Comparison of ENCODE assay signal across 1 cellular context in the genomic region with DNA sequence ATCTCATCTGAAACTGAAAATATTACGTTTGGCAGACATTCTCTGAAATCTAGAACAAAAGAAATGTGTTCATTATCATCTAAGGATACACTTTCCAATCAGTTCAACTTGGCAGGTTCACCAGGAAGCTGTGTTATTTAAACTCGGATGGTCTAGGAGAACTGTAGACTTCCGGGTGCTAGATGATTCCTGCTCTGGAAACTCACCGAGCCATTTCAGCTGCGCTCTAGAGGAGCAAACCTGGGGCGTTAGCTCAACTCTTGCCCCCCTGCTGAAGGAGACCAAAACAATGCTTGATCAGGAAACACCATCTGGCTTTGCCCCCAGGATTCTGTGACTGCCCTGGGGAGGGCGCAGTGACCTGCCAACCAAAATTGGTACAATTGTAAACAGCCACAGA.
TF ChIP-seq lines count a peak whose summit lies in the region.

No MANE protein-coding gene starts in this region.

TF ChIP-seq in IMR-90, 13 proteins besides CTCF, POLR2A, EP300 and RAD21:
- TF ChIP-seq NFE2L2 (IDR thresholded peaks at IDR 0.05; ENCODE audit: low read depth, low read length), result no peak
- TF ChIP-seq, protein P1, sequence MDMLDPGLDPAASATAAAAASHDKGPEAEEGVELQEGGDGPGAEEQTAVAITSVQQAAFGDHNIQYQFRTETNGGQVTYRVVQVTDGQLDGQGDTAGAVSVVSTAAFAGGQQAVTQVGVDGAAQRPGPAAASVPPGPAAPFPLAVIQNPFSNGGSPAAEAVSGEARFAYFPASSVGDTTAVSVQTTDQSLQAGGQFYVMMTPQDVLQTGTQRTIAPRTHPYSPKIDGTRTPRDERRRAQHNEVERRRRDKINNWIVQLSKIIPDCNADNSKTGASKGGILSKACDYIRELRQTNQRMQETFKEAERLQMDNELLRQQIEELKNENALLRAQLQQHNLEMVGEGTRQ (IDR thresholded peaks at IDR 0.05; ENCODE audit: low read depth, low read length), result no peak
- TF ChIP-seq MAFK (IDR thresholded peaks at IDR 0.05; ENCODE audit: low read depth, low read length), result no peak
- TF ChIP-seq SMC3 (IDR thresholded peaks at IDR 0.05; ENCODE audit: low read depth, low read length), result no peak
- no peak for TF ChIP-seq MAZ (IDR thresholded peaks at IDR 0.05; ENCODE audit: borderline replicate concordance, low read depth, low read length)
- TF ChIP-seq BHLHE40 (IDR thresholded peaks at IDR 0.05; ENCODE audit: low read depth, low read length), result no peak
- TF ChIP-seq MXI1 (IDR thresholded peaks at IDR 0.05; ENCODE audit: borderline replicate concordance, low read depth, low read length), result no peak
- TF ChIP-seq CEBPB (IDR thresholded peaks at IDR 0.05; ENCODE audit: low read depth, low read length), result no peak
- TF ChIP-seq CHD1 (IDR thresholded peaks at IDR 0.05; ENCODE audit: low read depth, low read length), result no peak
- TF ChIP-seq, protein P2, sequence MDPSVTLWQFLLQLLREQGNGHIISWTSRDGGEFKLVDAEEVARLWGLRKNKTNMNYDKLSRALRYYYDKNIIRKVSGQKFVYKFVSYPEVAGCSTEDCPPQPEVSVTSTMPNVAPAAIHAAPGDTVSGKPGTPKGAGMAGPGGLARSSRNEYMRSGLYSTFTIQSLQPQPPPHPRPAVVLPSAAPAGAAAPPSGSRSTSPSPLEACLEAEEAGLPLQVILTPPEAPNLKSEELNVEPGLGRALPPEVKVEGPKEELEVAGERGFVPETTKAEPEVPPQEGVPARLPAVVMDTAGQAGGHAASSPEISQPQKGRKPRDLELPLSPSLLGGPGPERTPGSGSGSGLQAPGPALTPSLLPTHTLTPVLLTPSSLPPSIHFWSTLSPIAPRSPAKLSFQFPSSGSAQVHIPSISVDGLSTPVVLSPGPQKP (IDR thresholded peaks at IDR 0.05; ENCODE audit: borderline replicate concordance, low read depth, low read length), result no peak
- no peak for TF ChIP-seq RFX5 (IDR thresholded peaks at IDR 0.05; ENCODE audit: low read depth, low read length)
- TF ChIP-seq FOS (IDR thresholded peaks at IDR 0.05; ENCODE audit: low read depth, low read length), result no peak
- no peak for TF ChIP-seq RCOR1 (IDR thresholded peaks at IDR 0.05; ENCODE audit: insufficient replicate concordance, low read length)
